In genomic region chr6:85449818-85450577, GRCh38 we compare ENCODE assay signal across 8 cellular contexts. TPM values are rescaled to one million over a fixed set of nuclear protein-coding genes. Genes with fewer than 3 reads are reported as not detected.
A peak's percentile ranks its signal among the peaks of the same experiment; 100 is the strongest.
DNase-seq lines count a peak whose midpoint lies in the region; ATAC-seq and TF ChIP-seq lines count a peak whose summit lies in the region.

Gene NT5E, plus strand, starts transcription at chr6:85450083. Its CDS starts 57 bp downstream, at chr6:85450140.

- in situ Hi-C loops in ACHN (cut with HindIII; ENCODE audit: low pct_ligation_motif_present, low pct_unique_long_range_greater_than_20kb, low sequenced_read_pairs) = no loop called here

- no peaks in the 10 kb centered on the region for H3K9me3 Mint-ChIP-seq in progenitor cell of endocrine pancreas (ENCODE audit: low read depth)

- TF ChIP-seq POLR2A in GM18526 (IDR thresholded peaks at IDR 0.05; ENCODE audit: extremely low read depth, insufficient read length) = peak; percentile 45

- H3K4me3 Mint-ChIP-seq in progenitor cell of endocrine pancreas (ENCODE audit: low read depth) = peak within 1 kb of the TSS; percentile 86

- TF ChIP-seq CTCF in progenitor cell of endocrine pancreas (IDR thresholded peaks at IDR 0.05; ENCODE audit: unreplicated experiment) = peak; percentile 17

- DNase-seq in ACHN (peak; percentile 82), left ventricle myocardium superior (peak; percentile 85), progenitor cell of endocrine pancreas (ENCODE audit: low spot score, unreplicated experiment) (peak; percentile 57), NCI-H128 (lab: John Stamatoyannopoulos, UW; ENCODE audit: unreplicated experiment) (no peak)

- H3K36me3 Mint-ChIP-seq in progenitor cell of endocrine pancreas (ENCODE audit: insufficient read depth) = no peaks in the 10 kb centered on the region

- intact Hi-C loops in left ventricle myocardium superior (cut with micrococcal nuclease) = no loop called here

- H3K27ac ChIP-seq in angular gyrus (ENCODE audit: low read depth, low read length) = peak within 1 kb of the TSS; percentile 47

- peaks cover 26% of the 10 kb centered on the region for H3K27me3 Mint-ChIP-seq in progenitor cell of endocrine pancreas

- H3K4me1 Mint-ChIP-seq in progenitor cell of endocrine pancreas (ENCODE audit: low read depth) = peaks cover 50% of the 10 kb centered on the region

- peak within 1 kb of the TSS; percentile 89 for H3K27ac Mint-ChIP-seq in progenitor cell of endocrine pancreas

- ATAC-seq in HG02981 (IDR thresholded peaks at IDR 0.05; ENCODE audit: unreplicated experiment) (peak; percentile 85), left ventricle myocardium superior (peak; percentile 96)

TF ChIP-seq in PFSK-1, 5 proteins besides CTCF, POLR2A, EP300 and RAD21:
- TF ChIP-seq REST (IDR thresholded peaks at IDR 0.05; ENCODE audit: insufficient read depth in 1 of 2, low read depth in 2 of 2, low read length in 2 of 2) = no peak
- TF ChIP-seq TAF1 (IDR thresholded peaks at IDR 0.05; ENCODE audit: borderline replicate concordance, insufficient read depth, low read length) = no peak
- TF ChIP-seq POLR2AphosphoS5 (IDR thresholded peaks at IDR 0.05; ENCODE audit: low read depth, low read length) = no peak
- no peak for TF ChIP-seq SIN3A (IDR thresholded peaks at IDR 0.05; ENCODE audit: borderline replicate concordance, insufficient read depth, low read length)
- peak; percentile 42 for TF ChIP-seq FOXP2 (optimal IDR thresholded peaks at IDR 0.05; ENCODE audit: borderline replicate concordance, extremely low read depth, extremely low read length, insufficient read depth)

RNA-seq across cellular contexts. Expression of gene NT5E, which starts in this region (rescaled TPM):
- 2.1 TPM for polyA plus RNA-seq in PFSK-1 (2012; ENCODE audit: insufficient read length, low read depth)
- 6.0 TPM for total RNA-seq in left ventricle myocardium superior
- total RNA-seq in progenitor cell of endocrine pancreas = 31.9 and 38.2 TPM in 2 replicates
